ENCODE assay signal across 2 cellular contexts in genomic region chr10:97782455-97783228, GRCh38.
TF ChIP-seq lines count a peak whose summit lies in the region.

No MANE protein-coding gene starts in this region.

TF ChIP-seq in H1, 55 proteins besides CTCF, POLR2A, EP300 and RAD21:
- no peak for TF ChIP-seq RBBP5 (IDR thresholded peaks at IDR 0.05; ENCODE audit: borderline replicate concordance, low read depth, low read length)
- no peak for TF ChIP-seq CREB1 (IDR thresholded peaks at IDR 0.05)

TF ChIP-seq in HepG2, 621 proteins besides CTCF, POLR2A, EP300 and RAD21:
- TF ChIP-seq ZNF281 (CRISPR knock-in tag; IDR thresholded peaks at IDR 0.05; ENCODE audit: borderline replicate concordance): 0 out of 2 replicates have a peak, but pooled peaks have one; percentile 23
- no peak for TF ChIP-seq TBP (CRISPR knock-in tag; IDR thresholded peaks at IDR 0.05)
- peak; percentile 20; the same call in 1 of the 2 replicates for TF ChIP-seq CEBPG (CRISPR knock-in tag; IDR thresholded peaks at IDR 0.05)
